ENCODE assay signal across 9 cellular contexts in the genomic region with DNA sequence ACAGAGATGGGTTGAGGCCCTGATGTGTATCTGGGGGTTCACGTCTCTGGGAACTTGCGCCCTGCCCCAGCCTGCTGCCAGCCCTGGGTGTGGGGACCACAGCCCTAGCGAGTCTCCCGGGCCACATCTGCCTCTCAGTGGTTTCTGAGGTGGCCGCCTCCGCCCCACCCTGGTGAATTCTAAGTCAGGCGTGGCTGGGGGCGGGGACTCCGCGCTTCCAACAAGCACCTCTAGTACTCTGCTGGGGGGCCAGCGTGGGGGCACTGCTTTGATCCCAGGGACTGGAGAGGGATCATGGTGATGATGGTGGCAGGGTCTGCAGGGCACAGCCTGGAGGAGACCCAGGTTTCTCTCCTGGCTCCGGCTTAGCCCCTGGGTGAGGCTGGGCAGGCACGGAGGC. TPM values are rescaled to one million over a fixed set of nuclear protein-coding genes. Genes with fewer than 3 reads are reported as not detected.
DNase-seq lines count a peak whose midpoint lies in the region; ATAC-seq and TF ChIP-seq lines count a peak whose summit lies in the region.
"Had no signal": no experiment of that assay in that cellular context is flagged by ENCODE, and none has a peak within 500 bp of the region (broad histone marks: within the 10 kb centered on the region; RNA-seq: fewer than 3 reads in every experiment).

No MANE protein-coding gene starts in this region.

- intact Hi-C loops in activated CD8-positive, alpha-beta T cell treated with anti-CD3 and anti-CD28 coated beads for 36 hours (cut with micrococcal nuclease), result no loop called here
- intact Hi-C loops in testis (cut with DNase I; ENCODE audit: low total_unique reads), result no loop called here

- peak; percentile 70 for ATAC-seq in activated CD8-positive, alpha-beta T cell treated with anti-CD3 and anti-CD28 coated beads for 36 hours
- ATAC-seq in HG02870 (IDR thresholded peaks at IDR 0.05; ENCODE audit: unreplicated experiment), result no peak
- no peak for ATAC-seq in GM19324 (IDR thresholded peaks at IDR 0.05; ENCODE audit: low FRiP score, unreplicated experiment)

- no peaks in the 10 kb centered on the region for H3K27me3 ChIP-seq in testis
- H3K27me3 ChIP-seq: SJSA1 had no signal

- H3K4me1 Mint-ChIP-seq in activated CD8-positive, alpha-beta T cell treated with anti-CD3 and anti-CD28 coated beads for 36 hours (ENCODE audit: low read depth), result peaks cover 9% of the 10 kb centered on the region

- H3K9me3 ChIP-seq in testis, result no peaks in the 10 kb centered on the region
- H3K9me3 ChIP-seq: SJSA1 had no signal

- no peak for TF ChIP-seq CTCF in activated CD8-positive, alpha-beta T cell treated with anti-CD3 and anti-CD28 coated beads for 36 hours (IDR thresholded peaks at IDR 0.05)
- no peak for TF ChIP-seq CTCF in testis (IDR thresholded peaks at IDR 0.05)

- H3K9me3 Mint-ChIP-seq in activated CD8-positive, alpha-beta T cell treated with anti-CD3 and anti-CD28 coated beads for 36 hours, result no peaks in the 10 kb centered on the region

- no peaks in the 10 kb centered on the region for H3K36me3 ChIP-seq in testis (ENCODE audit: low read depth, missing control alignments)

- H3K27ac Mint-ChIP-seq in activated CD8-positive, alpha-beta T cell treated with anti-CD3 and anti-CD28 coated beads for 36 hours, result no peak overlapping the region

- no peak for TF ChIP-seq POLR2A in testis (IDR thresholded peaks at IDR 0.05)

- WGBS in testis, 2 donors, result 40 to 68% methylated on average over 1 to 13 of the region's 13 CpGs

- peak overlapping the region in 1 of 2 donors; percentile 39 for H3K27ac ChIP-seq in testis
- H3K27ac ChIP-seq: SJSA1 had no signal

- POLR2A ChIA-PET in activated CD8-positive, alpha-beta T cell treated with anti-CD3 and anti-CD28 coated beads for 36 hours (lab: Charles Lee), result no interaction called here

- no peak overlapping the region for H3K4me3 ChIP-seq in testis
- H3K4me3 ChIP-seq: SJSA1 had no signal

- CTCF ChIA-PET in activated CD8-positive, alpha-beta T cell treated with anti-CD3 and anti-CD28 coated beads for 36 hours (lab: Charles Lee), result interaction anchor here (0.9 to 2.4 kb wide), 2 partner anchors 10 to 11 kb away, joined by 3 to 9 read pairs; no protein-coding TSS in a partner anchor

- H3K4me3 Mint-ChIP-seq in activated CD8-positive, alpha-beta T cell treated with anti-CD3 and anti-CD28 coated beads for 36 hours, result no peak overlapping the region

- peak; percentile 22 for DNase-seq in NCI-H2227 (lab: John Stamatoyannopoulos, UW; ENCODE audit: unreplicated experiment)
- DNase-seq in NCI-H2227 treated with DMSO at 0.1 percent for 48 hours (lab: John Stamatoyannopoulos, UW), result no peak
- peak; percentile 87 for DNase-seq in activated CD8-positive, alpha-beta T cell treated with anti-CD3 and anti-CD28 coated beads for 36 hours
- peak; percentile 14 for DNase-seq in iPS-NIHi11 (ENCODE audit: low spot score)
- peak; percentile 55 for DNase-seq in testis
- no peak for DNase-seq in NCI-H1092 treated with DMSO at 0.1 percent for 48 hours (lab: John Stamatoyannopoulos, UW)

- H3K4me1 ChIP-seq in testis, result peaks cover 54% of the 10 kb centered on the region

- H3K27me3 Mint-ChIP-seq in activated CD8-positive, alpha-beta T cell treated with anti-CD3 and anti-CD28 coated beads for 36 hours, result peaks cover 9% of the 10 kb centered on the region

- H3K36me3 Mint-ChIP-seq in activated CD8-positive, alpha-beta T cell treated with anti-CD3 and anti-CD28 coated beads for 36 hours (ENCODE audit: low read depth), result no peaks in the 10 kb centered on the region

RNA-seq across cellular contexts. Expression of a gene that starts 3.6 kb away (rescaled TPM):
- under 1 TPM; 0.49 to 0.77 TPM for total RNA-seq in activated CD8-positive, alpha-beta T cell treated with anti-CD3 and anti-CD28 coated beads for 36 hours
- 1 to 10 TPM; 4.8 to 6.7 TPM for total RNA-seq in testis
- 15.0 TPM for polyA plus RNA-seq in testis (ENCODE audit: insufficient read depth, low read depth, low replicate concordance)

RNA-seq across cellular contexts. Expression of a gene that starts 31.7 kb away (rescaled TPM):
- 10 to 100 TPM; 65.9 to 70.1 TPM for total RNA-seq in activated CD8-positive, alpha-beta T cell treated with anti-CD3 and anti-CD28 coated beads for 36 hours
- 100 to 1,000 TPM; 126 to 148 TPM for total RNA-seq in testis
- 61.8 TPM for polyA plus RNA-seq in testis (ENCODE audit: insufficient read depth, low read depth, low replicate concordance)

RNA-seq across cellular contexts. Expression of a gene that starts 46.6 kb away (rescaled TPM):
- total RNA-seq in activated CD8-positive, alpha-beta T cell treated with anti-CD3 and anti-CD28 coated beads for 36 hours, result 10 to 100 TPM; 34.6 to 36.6 TPM
- total RNA-seq in testis, result 1 to 10 TPM; 3.1 to 4.8 TPM
- polyA plus RNA-seq in testis (ENCODE audit: insufficient read depth, low read depth, low replicate concordance), result 2.7 TPM

RNA-seq across cellular contexts. Expression of a gene that starts 52.2 kb away (rescaled TPM):
- total RNA-seq in activated CD8-positive, alpha-beta T cell treated with anti-CD3 and anti-CD28 coated beads for 36 hours, result not detected
- 100 to 1,000 TPM; 103 to 125 TPM for total RNA-seq in testis
- 33.9 TPM for polyA plus RNA-seq in testis (ENCODE audit: insufficient read depth, low read depth, low replicate concordance)

Comparison
In these comparisons a context has a peak if more than half of its experiments do, and no peak if none do; other contexts are left out.
1. DNase-seq: peak in NCI-H2227 (single experiment), activated CD8-positive, alpha-beta T cell treated with anti-CD3 and anti-CD28 coated beads for 36 hours (single experiment), iPS-NIHi11 (single experiment) and testis (single experiment); none in NCI-H2227 treated with DMSO at 0.1 percent for 48 hours (single experiment) and NCI-H1092 treated with DMSO at 0.1 percent for 48 hours (single experiment).
2. RNA of a gene that starts 46.6 kb away (total RNA-seq): 34.6 to 36.6 TPM in activated CD8-positive, alpha-beta T cell treated with anti-CD3 and anti-CD28 coated beads for 36 hours; 3.1 to 4.8 TPM in testis; every median in the first group is over 4 times any median in the second.